Comparison of ENCODE assay signal across 8 cellular contexts in genomic region chr1:55284856-55285255, GRCh38.
DNase-seq lines count a peak whose midpoint lies in the region; ATAC-seq, FAIRE-seq and TF ChIP-seq lines count a peak whose summit lies in the region.

No MANE protein-coding gene starts in this region.

- no peak overlapping the region for H3K56ac ChIP-seq in H1 (replicated peaks; ENCODE audit: insufficient read length, low read depth, low read length)

- TF ChIP-seq RAD21 in H1 (IDR thresholded peaks at IDR 0.05 in 1 of 2, conservative IDR thresholded peaks at IDR 0.05 in 1 of 2; ENCODE audit: low read depth in 2 of 2, low read length in 2 of 2), result peak; percentile 78 to 79

- H2BK20ac ChIP-seq in H1 (ENCODE audit: low read length), result no peak overlapping the region

- no peak overlapping the region for H3K27ac ChIP-seq in H1 (ENCODE audit: low read depth, low read length)

- H3K4ac ChIP-seq in H1 (replicated peaks; ENCODE audit: insufficient read length, low read depth, low read length), result no peak overlapping the region

- H3K4me3 ChIP-seq in AG10803 (ENCODE audit: low read length) (no peak overlapping the region), H1 (ENCODE audit: extremely low read depth in 1 of 4, insufficient read depth in 2 of 4, low read depth in 3 of 4, low read length in 4 of 4) (no peak overlapping the region)

- TF ChIP-seq CTCF in AG10803 (conservative IDR thresholded peaks at IDR 0.05; ENCODE audit: low read length) (peak; percentile 80), GM12874 (IDR thresholded peaks at IDR 0.05; ENCODE audit: insufficient read depth, low read depth, low read length) (peak; percentile 46; the same call in 1 of the 2 replicates), H1 (IDR thresholded peaks at IDR 0.05; ENCODE audit: control extremely low read depth in 1 of 3, insufficient read depth in 1 of 3, low read depth in 1 of 3, low read length in 3 of 3) (peak in 2 of 3 experiments; percentile 46 to 55; a peak in 2 of 4 replicates), mesothelial cell of epicardium (IDR thresholded peaks at IDR 0.05; ENCODE audit: unreplicated experiment) (peak; percentile 35)

- H3K23me2 ChIP-seq in H1 (ENCODE audit: low read depth, low read length), result no peaks in the 10 kb centered on the region

- H4K8ac ChIP-seq in H1 (ENCODE audit: extremely low read depth, insufficient read depth, low read length), result no peak overlapping the region

- TF ChIP-seq EP300 in H1 (IDR thresholded peaks at IDR 0.05; ENCODE audit: borderline replicate concordance in 1 of 2, low read depth in 2 of 2, low read length in 2 of 2), result no peak

- WGBS in H1 (ENCODE audit: extremely low coverage in 1 of 2, insufficient coverage in 1 of 2, insufficient read length in 1 of 2, insufficient replicate concordance in 2 of 2, low coverage in 1 of 2, low lambda C conversion rate in 2 of 2, missing lambda C conversion rate in 1 of 2), 2 experiments, result 72% methylated on average over 4 of the region's 4 CpGs; no CpG with 5 or more reads in 1 of the 2 experiments

- H3K27me3 ChIP-seq in H1 (replicated peaks in 1 of 4; ENCODE audit: control insufficient read depth in 3 of 4, extremely low read depth in 1 of 4, insufficient read depth in 3 of 4, low read length in 3 of 4), result no peaks in the 10 kb centered on the region

- H3K23ac ChIP-seq in H1 (ENCODE audit: insufficient read length), result no peak overlapping the region

- H2BK120ac ChIP-seq in H1 (replicated peaks; ENCODE audit: low read depth, low read length), result no peak overlapping the region

- no peak overlapping the region for H3K4me3 Mint-ChIP-seq in mesothelial cell of epicardium

- FAIRE-seq in H1 (lab: Jason Lieb, UNC), result no peak

- no peaks in the 10 kb centered on the region for H3K4me1 ChIP-seq in H1 (replicated peaks in 1 of 4; ENCODE audit: control insufficient read depth in 3 of 4, insufficient read depth in 4 of 4, low read length in 3 of 4)

- H3K4me2 ChIP-seq in H1 (ENCODE audit: insufficient read depth in 1 of 2, low read depth in 2 of 2, low read length in 2 of 2), result no peak overlapping the region

- no peaks in the 10 kb centered on the region for H4K20me1 ChIP-seq in H1 (replicated peaks in 1 of 2; ENCODE audit: control insufficient read depth in 1 of 2, insufficient read depth in 2 of 2, low read length in 2 of 2)

- no peak overlapping the region for H3K9ac ChIP-seq in H1 (replicated peaks in 1 of 4; ENCODE audit: extremely low read depth in 1 of 4, low read depth in 3 of 4, low read length in 3 of 4)

- H3K27ac Mint-ChIP-seq in mesothelial cell of epicardium, result no peak overlapping the region

- H2BK12ac ChIP-seq in H1 (ENCODE audit: low read depth, low read length), result no peak overlapping the region

- no peak for TF ChIP-seq POLR2A in H1 (IDR thresholded peaks at IDR 0.05; ENCODE audit: control extremely low read depth in 1 of 2, low read depth in 2 of 2, low read length in 2 of 2)

- DNase-seq in AG10803 (ENCODE audit: low read depth) (peak; percentile 63), NCI-H748 treated with DMSO at 0.1 percent for 48 hours (lab: John Stamatoyannopoulos, UW) (peak; percentile 21), H1 (ENCODE audit: low read depth in 1 of 2, low spot score in 2 of 2) (no peak), mesothelial cell of epicardium (ENCODE audit: low spot score in 2 of 2, unreplicated experiment in 2 of 2) (no peak), T-helper 1 cell (no peak)

- no peak overlapping the region for H2AK5ac ChIP-seq in H1 (ENCODE audit: low read depth, low read length)

- POLR2A ChIA-PET in H1 (lab: Charles Lee; ENCODE audit: partially characterized antibody), result no interaction called here

- H4K5ac ChIP-seq in H1 (ENCODE audit: insufficient read length, low read depth, low read length), result no peak overlapping the region

- H2AFZ ChIP-seq in H1 (ENCODE audit: low read length), result 0 out of 2 replicates have a peak overlapping the region, but pooled peaks have one; percentile 35

- no peak overlapping the region for H3K18ac ChIP-seq in H1 (ENCODE audit: extremely low read depth, low read length)

- H3K9me3 Mint-ChIP-seq in mesothelial cell of epicardium, result no peaks in the 10 kb centered on the region

- ATAC-seq in HG03196 (IDR thresholded peaks at IDR 0.05; ENCODE audit: unreplicated experiment) (no peak), HG03159 (IDR thresholded peaks at IDR 0.05; ENCODE audit: unreplicated experiment) (no peak)

- H2BK15ac ChIP-seq in H1 (ENCODE audit: low read length), result no peak overlapping the region

- no peak overlapping the region for H2BK5ac ChIP-seq in H1 (ENCODE audit: low read depth, low read length)

- CTCF ChIA-PET in H1 (lab: Charles Lee; ENCODE audit: partially characterized antibody), result interaction anchor here (0.6 to 3.8 kb wide), 39 partner anchors 9 to 1298 kb away, joined by 3 to 33 read pairs (median 4); no protein-coding TSS in a partner anchor

- no peak overlapping the region for H4K91ac ChIP-seq in H1 (replicated peaks; ENCODE audit: insufficient read length, low read length)

- no peaks in the 10 kb centered on the region for H3K79me2 ChIP-seq in H1 (ENCODE audit: control insufficient read depth in 1 of 2, insufficient read depth in 2 of 2, low read length in 2 of 2)

- H3K79me1 ChIP-seq in H1 (ENCODE audit: low read depth, low read length), result no peaks in the 10 kb centered on the region

- peaks cover 6% of the 10 kb centered on the region for H3K4me1 Mint-ChIP-seq in mesothelial cell of epicardium

- no peaks in the 10 kb centered on the region for H3K27me3 Mint-ChIP-seq in mesothelial cell of epicardium (ENCODE audit: low read depth)

- no peaks in the 10 kb centered on the region for H3K36me3 Mint-ChIP-seq in mesothelial cell of epicardium

- no peaks in the 10 kb centered on the region for H3K9me3 ChIP-seq in H1 (ENCODE audit: insufficient read depth in 2 of 2, low read depth in 1 of 2, low read length in 1 of 2)

- H3K14ac ChIP-seq in H1 (ENCODE audit: insufficient read length), result no peak overlapping the region

- no peaks in the 10 kb centered on the region for H3K36me3 ChIP-seq in H1 (ENCODE audit: control insufficient read depth in 2 of 4, insufficient read depth in 4 of 4, low read length in 3 of 4)

TF ChIP-seq in H1, 55 proteins besides CTCF, POLR2A, EP300 and RAD21:
- TF ChIP-seq BACH1 (IDR thresholded peaks at IDR 0.05; ENCODE audit: low read length) (no peak), MAX (IDR thresholded peaks at IDR 0.05) (no peak), RBBP5 (IDR thresholded peaks at IDR 0.05; ENCODE audit: borderline replicate concordance, low read depth, low read length) (no peak), KDM1A (IDR thresholded peaks at IDR 0.05; ENCODE audit: borderline replicate concordance, low read length) (no peak), ATF3 (IDR thresholded peaks at IDR 0.05; ENCODE audit: insufficient read depth, low read depth, low read length) (no peak), JUN (IDR thresholded peaks at IDR 0.05; ENCODE audit: low read depth, low read length) (no peak), YY1 (IDR thresholded peaks at IDR 0.05; ENCODE audit: low read depth, low read length) (no peak), TBP (IDR thresholded peaks at IDR 0.05; ENCODE audit: low read depth, low read length) (no peak), CREB1 (IDR thresholded peaks at IDR 0.05) (no peak), MAFK (IDR thresholded peaks at IDR 0.05; ENCODE audit: low read depth, low read length) (no peak), HDAC6 (IDR thresholded peaks at IDR 0.05; ENCODE audit: low read depth, low read length) (no peak), TAF1 (IDR thresholded peaks at IDR 0.05; ENCODE audit: low read depth, low read length) (no peak), SUZ12 (IDR thresholded peaks at IDR 0.05; ENCODE audit: low read length) (no peak), NRF1 (IDR thresholded peaks at IDR 0.05; ENCODE audit: low read depth, low read length) (no peak), TEAD4 (IDR thresholded peaks at IDR 0.05; ENCODE audit: low read depth, low read length) (no peak), CEBPB (IDR thresholded peaks at IDR 0.05; ENCODE audit: low read depth, low read length) (no peak)

Comparison
In these comparisons a context has a peak if more than half of its experiments do, and no peak if none do; other contexts are left out.
1. DNase-seq: peak in AG10803 (single experiment) and NCI-H748 treated with DMSO at 0.1 percent for 48 hours (single experiment); none in H1 (0 of 2), mesothelial cell of epicardium (0 of 2) and T-helper 1 cell (0 of 5).
2. Peak in every context shown above with its lines, with median percentiles within 50 percentile points of each other: CTCF ChIP-seq.